In the genomic region with DNA sequence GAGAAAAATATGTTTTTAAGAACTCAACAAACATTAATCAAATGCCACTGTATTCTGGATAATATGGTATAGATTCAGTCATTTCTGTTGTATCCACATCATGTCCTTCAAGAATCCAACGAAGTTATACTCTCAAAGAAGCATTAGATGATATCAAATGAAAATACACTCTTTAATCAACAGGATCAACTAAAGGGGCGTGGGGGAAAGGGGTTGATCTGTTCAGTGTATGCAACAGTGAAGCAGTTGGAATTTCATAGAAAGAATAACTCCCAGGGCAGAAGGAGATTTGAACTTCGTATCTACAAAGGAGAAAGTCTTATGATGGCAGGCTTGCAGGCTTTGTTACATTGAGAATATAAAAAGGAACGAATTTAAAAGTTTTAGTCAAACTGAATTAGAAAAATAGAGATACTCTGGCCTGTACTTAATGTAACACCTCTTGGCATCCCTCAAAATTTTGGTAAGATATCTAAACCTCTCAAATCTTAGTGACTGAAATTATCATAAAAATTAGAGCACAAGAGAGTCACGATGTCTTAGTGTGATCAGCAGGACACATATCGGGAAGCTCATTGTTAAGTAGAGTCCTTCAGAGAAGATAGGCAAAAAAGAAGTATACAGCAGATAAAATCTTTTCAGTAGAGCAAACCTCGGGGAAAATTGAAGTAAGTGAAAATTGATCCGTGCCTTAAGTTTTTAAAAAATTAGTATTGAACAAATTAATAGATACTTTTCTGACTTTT, we compare ENCODE assay signal across 21 cellular contexts.
DNase-seq lines count a peak whose midpoint lies in the region; ATAC-seq and TF ChIP-seq lines count a peak whose summit lies in the region.
"Had no signal": no experiment of that assay in that cellular context is flagged by ENCODE, and none has a peak within 500 bp of the region (broad histone marks: within the 10 kb centered on the region; RNA-seq: fewer than 3 reads in every experiment).

No MANE protein-coding gene starts in this region.

- H3K27ac Mint-ChIP-seq in stimulated activated memory B cell treated with anti-CD40 and anti-IgM and Interleukin-4, amounts not matched to agents 10 μg/mL and 1 μg/mL and 100 μg/mL, for 72 hours, result no peak overlapping the region
- H3K27ac Mint-ChIP-seq: CD4-positive, CD25-positive, alpha-beta regulatory T cell; CD8-positive, alpha-beta memory T cell had no signal

- 0 out of 3 replicates have a peak, but pooled peaks have one; percentile 14 for ATAC-seq in RWPE2 (ENCODE audit: low read depth)
- peak; percentile 13 for ATAC-seq in gastroesophageal sphincter
- peak; percentile 45 for ATAC-seq in stimulated activated memory B cell treated with anti-CD40 and anti-IgM and Interleukin-4, amounts not matched to agents 10 μg/mL and 1 μg/mL and 100 μg/mL, for 72 hours
- no peak for ATAC-seq in GM21786 (IDR thresholded peaks at IDR 0.05; ENCODE audit: unreplicated experiment)
- no peak for ATAC-seq in HG02759 (IDR thresholded peaks at IDR 0.05; ENCODE audit: unreplicated experiment)
- no peak for ATAC-seq in GM18505 (IDR thresholded peaks at IDR 0.05; ENCODE audit: unreplicated experiment)
- ATAC-seq: GM12878 had no signal

- no peaks in the 10 kb centered on the region for H3K9me3 Mint-ChIP-seq in stimulated activated memory B cell treated with anti-CD40 and anti-IgM and Interleukin-4, amounts not matched to agents 10 μg/mL and 1 μg/mL and 100 μg/mL, for 72 hours

- no peak overlapping the region for H3K4me3 Mint-ChIP-seq in stimulated activated memory B cell treated with anti-CD40 and anti-IgM and Interleukin-4, amounts not matched to agents 10 μg/mL and 1 μg/mL and 100 μg/mL, for 72 hours
- H3K4me3 Mint-ChIP-seq: CD4-positive, CD25-positive, alpha-beta regulatory T cell; CD8-positive, alpha-beta memory T cell had no signal

- TF ChIP-seq CTCF in RWPE2 (IDR thresholded peaks at IDR 0.05; ENCODE audit: poor library complexity, severe bottlenecking), result no peak
- TF ChIP-seq CTCF in gastroesophageal sphincter (IDR thresholded peaks at IDR 0.05), result no peak

- H3K4me1 ChIP-seq in RWPE2 (ENCODE audit: insufficient read depth, poor library complexity, severe bottlenecking) (no peaks in the 10 kb centered on the region), gastroesophageal sphincter (no peaks in the 10 kb centered on the region)
- H3K4me1 ChIP-seq: BLaER1 treated with 17β-estradiol and CSF1 and Interleukin-3, amounts not matched to agents 10 nM and 100 nM had no signal

- WGBS in gastroesophageal sphincter (ENCODE audit: low coverage in 1 of 2), 2 donors, result 37 to 40% methylated on average over 8 of the region's 8 CpGs

- no peaks in the 10 kb centered on the region for H3K4me1 Mint-ChIP-seq in stimulated activated memory B cell treated with anti-CD40 and anti-IgM and Interleukin-4, amounts not matched to agents 10 μg/mL and 1 μg/mL and 100 μg/mL, for 72 hours
- H3K4me1 Mint-ChIP-seq: CD4-positive, CD25-positive, alpha-beta regulatory T cell; CD8-positive, alpha-beta memory T cell had no signal

- no peak for TF ChIP-seq POLR2A in gastroesophageal sphincter (IDR thresholded peaks at IDR 0.05)
- no peak for TF ChIP-seq POLR2A in GM18505 (IDR thresholded peaks at IDR 0.05; ENCODE audit: borderline replicate concordance, extremely low read depth, insufficient read depth, insufficient read length)

- no peaks in the 10 kb centered on the region for H3K36me3 ChIP-seq in RWPE2 (ENCODE audit: low read depth)
- no peaks in the 10 kb centered on the region for H3K36me3 ChIP-seq in gastroesophageal sphincter
- H3K36me3 ChIP-seq: BLaER1 treated with 17β-estradiol and CSF1 and Interleukin-3, amounts not matched to agents 10 nM and 100 nM had no signal

- H3K9me3 ChIP-seq in RWPE2 (ENCODE audit: severe bottlenecking) (no peaks in the 10 kb centered on the region), gastroesophageal sphincter (no peaks in the 10 kb centered on the region)
- H3K9me3 ChIP-seq: BLaER1 treated with 17β-estradiol and CSF1 and Interleukin-3, amounts not matched to agents 10 nM and 100 nM had no signal

- H3K27me3 ChIP-seq in RWPE2 (ENCODE audit: insufficient read depth, poor library complexity, severe bottlenecking), result peaks cover 7% of the 10 kb centered on the region
- no peaks in the 10 kb centered on the region for H3K27me3 ChIP-seq in gastroesophageal sphincter
- H3K27me3 ChIP-seq: BLaER1 treated with 17β-estradiol and CSF1 and Interleukin-3, amounts not matched to agents 10 nM and 100 nM had no signal

- DNase-seq in RWPE2 (ENCODE audit: low spot score) (no peak), NCI-H1092 (lab: John Stamatoyannopoulos, UW) (no peak)
- DNase-seq: CD4-positive, CD25-positive, alpha-beta regulatory T cell; CD8-positive, alpha-beta memory T cell; COR-L47; DMS 273 treated with DMSO at 0.1 percent for 48 hours; DMS53; DND-41; EL; GM23248; HCEC 1CT; IMR-90; KBM-7 had no signal

- no peak for TF ChIP-seq EP300 in gastroesophageal sphincter (IDR thresholded peaks at IDR 0.05)

- H3K36me3 Mint-ChIP-seq in stimulated activated memory B cell treated with anti-CD40 and anti-IgM and Interleukin-4, amounts not matched to agents 10 μg/mL and 1 μg/mL and 100 μg/mL, for 72 hours, result no peaks in the 10 kb centered on the region
- H3K36me3 Mint-ChIP-seq: CD4-positive, CD25-positive, alpha-beta regulatory T cell; CD8-positive, alpha-beta memory T cell had no signal

- no peaks in the 10 kb centered on the region for H3K27me3 Mint-ChIP-seq in stimulated activated memory B cell treated with anti-CD40 and anti-IgM and Interleukin-4, amounts not matched to agents 10 μg/mL and 1 μg/mL and 100 μg/mL, for 72 hours
- H3K27me3 Mint-ChIP-seq: CD4-positive, CD25-positive, alpha-beta regulatory T cell; CD8-positive, alpha-beta memory T cell had no signal

- H3K4me3 ChIP-seq in RWPE2 (ENCODE audit: severe bottlenecking) (no peak overlapping the region), gastroesophageal sphincter (no peak overlapping the region)
- H3K4me3 ChIP-seq: BLaER1 treated with 17β-estradiol and CSF1 and Interleukin-3, amounts not matched to agents 10 nM and 100 nM; GM12878; GM23248 had no signal

- H3K27ac ChIP-seq in RWPE2 (ENCODE audit: poor library complexity, severe bottlenecking), result no peak overlapping the region
- no peak overlapping the region for H3K27ac ChIP-seq in gastroesophageal sphincter
- H3K27ac ChIP-seq: BLaER1 treated with 17β-estradiol and CSF1 and Interleukin-3, amounts not matched to agents 10 nM and 100 nM; GM23248; HL-60 had no signal

Comparison
In these comparisons a context has a peak if more than half of its experiments do, and no peak if none do; other contexts are left out.
1. ATAC-seq: peak in RWPE2 (single experiment), gastroesophageal sphincter (single experiment) and stimulated activated memory B cell treated with anti-CD40 and anti-IgM and Interleukin-4, amounts not matched to agents 10 μg/mL and 1 μg/mL and 100 μg/mL, for 72 hours (single experiment); none in GM21786 (single experiment), HG02759 (single experiment) and GM18505 (single experiment).